Comparison of ENCODE assay signal across 16 cellular contexts in the genomic region with DNA sequence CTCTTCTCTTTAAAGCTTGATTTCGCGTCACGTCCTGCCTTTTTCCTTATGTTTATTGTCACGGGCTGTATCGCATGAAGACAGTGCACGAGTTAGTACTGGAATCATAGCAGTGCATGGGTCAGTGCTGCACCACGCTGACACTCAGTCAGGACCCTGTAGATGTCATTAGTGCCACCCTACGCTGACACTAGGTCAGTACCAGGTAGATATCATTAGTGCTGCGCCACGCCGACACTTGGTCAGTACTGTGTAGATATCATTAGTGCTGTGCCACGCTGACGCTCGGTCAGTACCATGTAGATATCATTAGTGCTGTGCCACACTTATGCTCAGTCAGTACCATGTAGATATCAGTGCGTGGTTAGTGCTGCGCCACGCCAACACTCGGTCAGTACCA.
"Had no signal": no experiment of that assay in that cellular context is flagged by ENCODE, and none has a peak within 500 bp of the region (broad histone marks: within the 10 kb centered on the region; RNA-seq: fewer than 3 reads in every experiment).

No MANE protein-coding gene starts in this region.

- H3K27ac ChIP-seq: dorsolateral prefrontal cortex, heart right ventricle, lower lobe of right lung, uterus had no signal

- H3K9me3 ChIP-seq: lower lobe of right lung, uterus had no signal

- H3K27me3 Mint-ChIP-seq: type B pancreatic cell had no signal

- H3K4me3 ChIP-seq: dorsolateral prefrontal cortex, heart right ventricle, lower lobe of right lung, uterus had no signal

- H3K27me3 ChIP-seq: dorsolateral prefrontal cortex, uterus had no signal

- H3K27ac Mint-ChIP-seq: memory B cell; natural killer cell treated with Interleukin-12 subunit alpha and Interleukin-12 subunit beta and Interleukin-15 and Interleukin-18, amount 100 ng/mL, for 72 hours; type B pancreatic cell had no signal

- H3K4me1 ChIP-seq: lower lobe of right lung, uterus had no signal

- ATAC-seq: esophagus mucosa, heart right ventricle, left lobe of liver, lower lobe of right lung had no signal

- H3K4me3 Mint-ChIP-seq: memory B cell; natural killer cell treated with Interleukin-12 subunit alpha and Interleukin-12 subunit beta and Interleukin-15 and Interleukin-18, amount 100 ng/mL, for 72 hours; type B pancreatic cell had no signal

- H3K36me3 Mint-ChIP-seq: memory B cell; natural killer cell treated with Interleukin-12 subunit alpha and Interleukin-12 subunit beta and Interleukin-15 and Interleukin-18, amount 100 ng/mL, for 72 hours; type B pancreatic cell had no signal

- H3K36me3 ChIP-seq: heart right ventricle, lower lobe of right lung, uterus had no signal

- H3K9me3 Mint-ChIP-seq: natural killer cell treated with Interleukin-12 subunit alpha and Interleukin-12 subunit beta and Interleukin-15 and Interleukin-18, amount 100 ng/mL, for 72 hours; type B pancreatic cell had no signal

- DNase-seq: cortex of kidney; effector CD8-positive, alpha-beta T cell; heart right ventricle; hypothalamus; lower lobe of right lung; midbrain; small intestine; stimulated activated CD4-positive, alpha-beta T cell treated with anti-CD3 and anti-CD28 coated beads, Interleukin-2, amount 100 ng/mL, for 48 hours; stimulated activated naive CD4-positive, alpha-beta T cell treated with Interleukin-2 at 50 U/mL for 16 hours; uterus had no signal
